Comparison of ENCODE assay signal across 1 cellular context in the genomic region with DNA sequence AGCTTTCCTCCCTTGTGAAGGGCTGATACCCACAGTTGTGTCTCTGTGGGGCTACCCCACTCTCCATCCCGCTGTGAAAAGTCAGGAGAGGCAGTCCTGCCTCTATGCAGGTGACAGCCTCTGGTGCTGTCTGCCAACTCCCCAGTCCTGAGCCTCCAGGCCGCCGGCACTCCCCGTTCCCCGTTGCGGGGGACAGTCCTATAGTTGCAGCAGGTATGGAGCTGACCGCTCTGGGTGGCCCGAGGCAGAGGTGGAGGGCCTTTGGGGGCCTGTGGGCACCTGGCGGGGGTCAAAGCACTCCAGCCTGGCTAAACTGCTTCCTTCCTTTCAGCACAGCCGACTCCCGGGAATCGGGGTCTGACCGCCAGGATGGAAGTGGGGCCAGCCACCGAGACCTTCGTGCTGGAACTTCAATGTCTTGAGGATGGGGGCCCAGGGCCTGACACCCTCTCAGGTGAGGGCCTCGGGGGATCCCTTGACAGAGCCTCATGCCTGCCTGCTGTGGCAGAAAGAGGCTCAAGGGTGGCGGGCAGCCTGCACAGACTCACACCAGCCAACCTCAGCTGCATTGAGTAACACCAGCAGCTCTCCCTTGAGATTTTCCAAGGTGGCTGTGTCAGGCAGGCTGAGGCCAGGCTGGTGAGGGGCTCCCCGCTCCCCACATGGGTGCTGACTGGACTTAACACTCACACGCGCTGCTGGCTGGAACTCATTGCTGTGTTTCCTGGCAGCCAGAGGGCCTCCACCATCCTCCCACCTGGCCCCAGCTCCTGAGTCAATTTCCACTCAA.
TF ChIP-seq lines count a peak whose summit lies in the region.

No MANE protein-coding gene starts in this region.

TF ChIP-seq in WTC11, 78 proteins besides CTCF, POLR2A, EP300 and RAD21 (continued from another document):
- TF ChIP-seq, protein P1, sequence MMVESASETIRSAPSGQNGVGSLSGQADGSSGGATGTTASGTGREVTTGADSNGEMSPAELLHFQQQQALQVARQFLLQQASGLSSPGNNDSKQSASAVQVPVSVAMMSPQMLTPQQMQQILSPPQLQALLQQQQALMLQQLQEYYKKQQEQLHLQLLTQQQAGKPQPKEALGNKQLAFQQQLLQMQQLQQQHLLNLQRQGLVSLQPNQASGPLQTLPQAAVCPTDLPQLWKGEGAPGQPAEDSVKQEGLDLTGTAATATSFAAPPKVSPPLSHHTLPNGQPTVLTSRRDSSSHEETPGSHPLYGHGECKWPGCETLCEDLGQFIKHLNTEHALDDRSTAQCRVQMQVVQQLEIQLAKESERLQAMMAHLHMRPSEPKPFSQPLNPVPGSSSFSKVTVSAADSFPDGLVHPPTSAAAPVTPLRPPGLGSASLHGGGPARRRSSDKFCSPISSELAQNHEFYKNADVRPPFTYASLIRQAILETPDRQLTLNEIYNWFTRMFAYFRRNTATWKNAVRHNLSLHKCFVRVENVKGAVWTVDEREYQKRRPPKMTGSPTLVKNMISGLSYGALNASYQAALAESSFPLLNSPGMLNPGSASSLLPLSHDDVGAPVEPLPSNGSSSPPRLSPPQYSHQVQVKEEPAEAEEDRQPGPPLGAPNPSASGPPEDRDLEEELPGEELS (CRISPR knock-in tag; IDR thresholded peaks at IDR 0.05) = no peak
- TF ChIP-seq NR2C2 (CRISPR knock-in tag; IDR thresholded peaks at IDR 0.05) (no peak), JAZF1 (CRISPR knock-in tag; IDR thresholded peaks at IDR 0.05) (no peak)
- TF ChIP-seq, protein P2, sequence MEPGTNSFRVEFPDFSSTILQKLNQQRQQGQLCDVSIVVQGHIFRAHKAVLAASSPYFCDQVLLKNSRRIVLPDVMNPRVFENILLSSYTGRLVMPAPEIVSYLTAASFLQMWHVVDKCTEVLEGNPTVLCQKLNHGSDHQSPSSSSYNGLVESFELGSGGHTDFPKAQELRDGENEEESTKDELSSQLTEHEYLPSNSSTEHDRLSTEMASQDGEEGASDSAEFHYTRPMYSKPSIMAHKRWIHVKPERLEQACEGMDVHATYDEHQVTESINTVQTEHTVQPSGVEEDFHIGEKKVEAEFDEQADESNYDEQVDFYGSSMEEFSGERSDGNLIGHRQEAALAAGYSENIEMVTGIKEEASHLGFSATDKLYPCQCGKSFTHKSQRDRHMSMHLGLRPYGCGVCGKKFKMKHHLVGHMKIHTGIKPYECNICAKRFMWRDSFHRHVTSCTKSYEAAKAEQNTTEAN (CRISPR knock-in tag; IDR thresholded peaks at IDR 0.05) = no peak
- TF ChIP-seq, protein P3, sequence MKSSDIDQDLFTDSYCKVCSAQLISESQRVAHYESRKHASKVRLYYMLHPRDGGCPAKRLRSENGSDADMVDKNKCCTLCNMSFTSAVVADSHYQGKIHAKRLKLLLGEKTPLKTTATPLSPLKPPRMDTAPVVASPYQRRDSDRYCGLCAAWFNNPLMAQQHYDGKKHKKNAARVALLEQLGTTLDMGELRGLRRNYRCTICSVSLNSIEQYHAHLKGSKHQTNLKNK (CRISPR knock-in tag; IDR thresholded peaks at IDR 0.05) = no peak
- TF ChIP-seq, protein P4, sequence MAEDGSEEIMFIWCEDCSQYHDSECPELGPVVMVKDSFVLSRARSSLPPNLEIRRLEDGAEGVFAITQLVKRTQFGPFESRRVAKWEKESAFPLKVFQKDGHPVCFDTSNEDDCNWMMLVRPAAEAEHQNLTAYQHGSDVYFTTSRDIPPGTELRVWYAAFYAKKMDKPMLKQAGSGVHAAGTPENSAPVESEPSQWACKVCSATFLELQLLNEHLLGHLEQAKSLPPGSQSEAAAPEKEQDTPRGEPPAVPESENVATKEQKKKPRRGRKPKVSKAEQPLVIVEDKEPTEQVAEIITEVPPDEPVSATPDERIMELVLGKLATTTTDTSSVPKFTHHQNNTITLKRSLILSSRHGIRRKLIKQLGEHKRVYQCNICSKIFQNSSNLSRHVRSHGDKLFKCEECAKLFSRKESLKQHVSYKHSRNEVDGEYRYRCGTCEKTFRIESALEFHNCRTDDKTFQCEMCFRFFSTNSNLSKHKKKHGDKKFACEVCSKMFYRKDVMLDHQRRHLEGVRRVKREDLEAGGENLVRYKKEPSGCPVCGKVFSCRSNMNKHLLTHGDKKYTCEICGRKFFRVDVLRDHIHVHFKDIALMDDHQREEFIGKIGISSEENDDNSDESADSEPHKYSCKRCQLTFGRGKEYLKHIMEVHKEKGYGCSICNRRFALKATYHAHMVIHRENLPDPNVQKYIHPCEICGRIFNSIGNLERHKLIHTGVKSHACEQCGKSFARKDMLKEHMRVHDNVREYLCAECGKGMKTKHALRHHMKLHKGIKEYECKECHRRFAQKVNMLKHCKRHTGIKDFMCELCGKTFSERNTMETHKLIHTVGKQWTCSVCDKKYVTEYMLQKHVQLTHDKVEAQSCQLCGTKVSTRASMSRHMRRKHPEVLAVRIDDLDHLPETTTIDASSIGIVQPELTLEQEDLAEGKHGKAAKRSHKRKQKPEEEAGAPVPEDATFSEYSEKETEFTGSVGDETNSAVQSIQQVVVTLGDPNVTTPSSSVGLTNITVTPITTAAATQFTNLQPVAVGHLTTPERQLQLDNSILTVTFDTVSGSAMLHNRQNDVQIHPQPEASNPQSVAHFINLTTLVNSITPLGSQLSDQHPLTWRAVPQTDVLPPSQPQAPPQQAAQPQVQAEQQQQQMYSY (CRISPR knock-in tag; IDR thresholded peaks at IDR 0.05) = no peak
- TF ChIP-seq, protein P5, sequence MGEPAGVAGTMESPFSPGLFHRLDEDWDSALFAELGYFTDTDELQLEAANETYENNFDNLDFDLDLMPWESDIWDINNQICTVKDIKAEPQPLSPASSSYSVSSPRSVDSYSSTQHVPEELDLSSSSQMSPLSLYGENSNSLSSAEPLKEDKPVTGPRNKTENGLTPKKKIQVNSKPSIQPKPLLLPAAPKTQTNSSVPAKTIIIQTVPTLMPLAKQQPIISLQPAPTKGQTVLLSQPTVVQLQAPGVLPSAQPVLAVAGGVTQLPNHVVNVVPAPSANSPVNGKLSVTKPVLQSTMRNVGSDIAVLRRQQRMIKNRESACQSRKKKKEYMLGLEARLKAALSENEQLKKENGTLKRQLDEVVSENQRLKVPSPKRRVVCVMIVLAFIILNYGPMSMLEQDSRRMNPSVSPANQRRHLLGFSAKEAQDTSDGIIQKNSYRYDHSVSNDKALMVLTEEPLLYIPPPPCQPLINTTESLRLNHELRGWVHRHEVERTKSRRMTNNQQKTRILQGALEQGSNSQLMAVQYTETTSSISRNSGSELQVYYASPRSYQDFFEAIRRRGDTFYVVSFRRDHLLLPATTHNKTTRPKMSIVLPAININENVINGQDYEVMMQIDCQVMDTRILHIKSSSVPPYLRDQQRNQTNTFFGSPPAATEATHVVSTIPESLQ (CRISPR knock-in tag; IDR thresholded peaks at IDR 0.05) = no peak
